Comparison of ENCODE assay signal across 8 cellular contexts in the genomic region with DNA sequence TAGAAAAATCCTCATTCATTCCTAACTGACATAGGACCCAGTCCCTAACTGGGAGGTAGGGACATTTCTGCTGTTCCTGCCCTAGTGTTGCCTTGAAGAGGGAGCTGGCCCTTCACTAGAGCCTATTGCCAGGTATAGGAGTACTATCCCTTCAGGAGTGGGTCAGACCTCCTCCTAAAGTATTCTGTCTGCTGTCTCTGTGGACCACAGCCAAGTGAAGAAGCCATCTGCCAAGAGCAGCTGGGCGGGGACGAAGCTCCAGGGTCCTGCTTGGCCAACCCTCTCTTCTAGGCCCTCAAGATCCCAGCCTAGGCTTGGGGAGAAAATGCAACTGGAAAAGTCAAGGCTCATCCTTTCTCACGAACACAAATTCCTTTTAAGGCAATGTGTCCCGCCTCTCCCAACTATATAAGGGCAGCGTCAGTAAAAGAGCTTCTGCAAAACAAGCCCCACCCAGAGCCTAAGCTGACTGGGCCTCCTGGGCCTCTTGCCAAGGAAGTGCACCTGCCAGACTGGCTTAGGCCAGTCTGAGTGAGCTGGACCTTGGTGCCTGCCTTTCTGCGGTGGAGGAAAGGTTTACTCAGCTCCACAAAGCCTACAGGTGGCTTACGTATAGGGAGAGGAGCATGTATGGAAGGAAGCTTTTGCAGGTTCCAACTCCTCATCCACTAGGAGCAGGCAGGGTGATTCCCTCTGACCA. TPM values are rescaled to one million over a fixed set of nuclear protein-coding genes. Genes with fewer than 3 reads are reported as not detected.
A peak's percentile ranks its signal among the peaks of the same experiment; 100 is the strongest.
DNase-seq lines count a peak whose midpoint lies in the region; ATAC-seq and TF ChIP-seq lines count a peak whose summit lies in the region.

No MANE protein-coding gene starts in this region.

- DNase-seq in CD1c-positive myeloid dendritic cell (ENCODE audit: extremely low spot score), result peak; percentile 84
- DNase-seq in NCI-H2227 (lab: John Stamatoyannopoulos, UW; ENCODE audit: unreplicated experiment), result peak; percentile 71
- DNase-seq in activated CD4-positive, alpha-beta T cell treated with anti-CD3 and anti-CD28 coated beads, Interleukin-2, amount 50 U/mL, for 48 hours, result peak; percentile 25 to 38
- DNase-seq in fibroblast of peridontal ligament (ENCODE audit: extremely low read depth), result peak; percentile 74
- DNase-seq in naive B cell, result no peak
- peak in 1 of 2 donors; percentile 92 for DNase-seq in vagina (ENCODE audit: extremely low spot score in 2 of 2)

- TF ChIP-seq POLR2A in vagina (IDR thresholded peaks at IDR 0.05), result no peak

- peaks cover 13 to 28% (median 27%) of the 10 kb centered on the region in 3 donors for H3K4me1 Mint-ChIP-seq in naive B cell

- peak overlapping the region; percentile 91 to 98 (median 98) for H3K4me3 Mint-ChIP-seq in naive B cell

- H3K4me1 ChIP-seq in vagina, result peaks cover 38% of the 10 kb centered on the region

- H3K27me3 Mint-ChIP-seq in naive B cell, result peaks cover 20 to 37% (median 31%) of the 10 kb centered on the region in 3 donors

- peak; percentile 19 for ATAC-seq in GM19025 (IDR thresholded peaks at IDR 0.05; ENCODE audit: low read depth, unreplicated experiment)
- ATAC-seq in HG03342 (IDR thresholded peaks at IDR 0.05; ENCODE audit: unreplicated experiment), result peak; percentile 33
- peak; percentile 21 to 25 for ATAC-seq in naive B cell (ENCODE audit: low read depth in 2 of 2)

- no peaks in the 10 kb centered on the region for H3K9me3 Mint-ChIP-seq in naive B cell

- H3K27me3 ChIP-seq in vagina, result no peaks in the 10 kb centered on the region

- H3K4me3 ChIP-seq in vagina, result peak overlapping the region; percentile 61 to 68

- no peaks in the 10 kb centered on the region for H3K36me3 Mint-ChIP-seq in naive B cell

- H3K27ac Mint-ChIP-seq in naive B cell, result peak overlapping the region in 3 of 6 donors; percentile 7 to 79 (median 73)

- H3K27ac ChIP-seq in vagina, result peak overlapping the region; percentile 70

- H3K9me3 ChIP-seq in vagina, result no peaks in the 10 kb centered on the region

- TF ChIP-seq CTCF in vagina (IDR thresholded peaks at IDR 0.05), result no peak

- intact Hi-C loops in vagina (cut with DNase I), result loop anchor here (10.0 kb wide), 2 partner anchors 195 to 895 kb away; no protein-coding TSS in a partner anchor

- H3K36me3 ChIP-seq in vagina, result no peaks in the 10 kb centered on the region

RNA-seq across cellular contexts. Expression of gene TUFT1, which starts 0.6 kb away (rescaled TPM):
- 1 to 10 TPM in 4 of 6 donors, under 1 TPM in 1, not detected in 1; 0.43 to 1.6 (median 1.1) TPM for polyA plus RNA-seq in naive B cell (ENCODE audit: low read depth in 6 of 6)
- total RNA-seq in vagina, result 16.0 TPM

RNA-seq across cellular contexts. Expression of gene CGN, which starts 28.3 kb away (rescaled TPM):
- polyA plus RNA-seq in naive B cell (ENCODE audit: low read depth in 6 of 6), result under 1 TPM in 3 of 6 donors, not detected in 3; 0.07 to 0.43 (median 0.13) TPM
- total RNA-seq in vagina, result 13.0 TPM
